12 cellular contexts compared by ENCODE assay signal in the genomic region with DNA sequence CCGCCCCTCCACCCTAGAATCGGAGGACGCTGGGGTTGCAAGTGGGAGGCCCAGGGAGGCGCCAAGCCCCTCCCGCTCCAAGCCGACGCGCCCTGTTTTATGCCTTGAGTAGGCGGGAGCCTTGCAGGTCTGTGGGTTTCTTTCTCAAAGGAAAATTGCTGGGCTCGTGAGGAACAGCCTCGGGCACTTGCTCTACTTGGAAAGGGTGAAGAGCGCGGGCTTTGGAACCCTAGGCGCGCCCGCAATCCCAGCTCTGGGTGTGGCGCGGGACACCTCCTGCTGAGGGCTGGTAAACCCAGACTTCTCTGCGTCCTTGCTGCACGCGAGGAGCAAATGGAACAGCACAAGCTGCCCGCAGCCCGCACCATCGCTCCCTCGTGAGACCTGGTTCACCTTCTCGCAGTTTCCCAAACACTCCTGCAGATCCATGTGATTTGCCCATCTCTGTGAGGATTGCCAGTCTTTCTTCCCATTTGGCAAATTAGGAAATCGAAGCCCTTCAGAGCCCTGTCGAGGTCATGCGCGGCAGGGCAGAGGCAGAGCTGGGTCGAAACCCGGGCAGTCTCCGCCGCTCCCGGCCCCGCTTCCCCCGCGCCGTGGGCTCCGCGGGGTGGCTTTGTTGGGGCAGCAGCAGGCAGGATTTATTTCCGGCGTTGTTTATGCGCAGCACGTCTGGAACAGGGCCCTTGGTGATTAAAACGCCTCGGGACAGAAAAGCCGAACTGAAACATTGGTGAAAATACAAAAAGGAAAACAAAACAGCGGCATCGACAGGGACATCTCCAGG.
DNase-seq lines count a peak whose midpoint lies in the region; ATAC-seq and TF ChIP-seq lines count a peak whose summit lies in the region.
"Had no signal": no experiment of that assay in that cellular context is flagged by ENCODE, and none has a peak within 500 bp of the region (broad histone marks: within the 10 kb centered on the region; RNA-seq: fewer than 3 reads in every experiment).

No MANE protein-coding gene starts in this region.

- CTCF ChIA-PET in WTC11 (lab: Charles Lee) = interaction anchor here (1.2 to 5.0 kb wide), 4 partner anchors 24 to 102 kb away, joined by 3 to 45 read pairs (median 7); a partner anchor contains a TSS

- in situ Hi-C loops in KBM-7 (cut with MboI; ENCODE audit: low pct_unique_long_range_greater_than_20kb, low sequenced_read_pairs) = no loop called here

- peaks cover 62% of the 10 kb centered on the region for H3K27me3 Mint-ChIP-seq in activated T-cell treated with anti-CD3 and anti-CD28 coated beads, Interleukin-2, amount 50 U/mL, for 72 hours (ENCODE audit: low read depth)
- H3K27me3 Mint-ChIP-seq in WTC11 (ENCODE audit: low read depth) = peaks cover 29% of the 10 kb centered on the region

- H3K4me3 ChIP-seq in iPS-11a (ENCODE audit: low read depth, low read length) = peak overlapping the region; percentile 24
- H3K4me3 ChIP-seq: pancreas had no signal

- no peak for TF ChIP-seq CTCF in WTC11 (IDR thresholded peaks at IDR 0.05)

- POLR2A ChIA-PET in WTC11 (lab: Charles Lee) = no interaction called here

- peaks cover under 1 to 1% of the 10 kb centered on the region in 2 donors for H3K36me3 Mint-ChIP-seq in activated T-cell treated with anti-CD3 and anti-CD28 coated beads, Interleukin-2, amount 50 U/mL, for 72 hours (ENCODE audit: insufficient read depth in 2 of 2)
- peaks cover 1% of the 10 kb centered on the region for H3K36me3 Mint-ChIP-seq in WTC11
- H3K36me3 Mint-ChIP-seq: activated naive CD4-positive, alpha-beta T cell treated with anti-CD3 and anti-CD28 coated beads, Interleukin-2, amount 10 ng/mL, durations not matched to agents 7 days and 5 days had no signal

- H3K4me1 Mint-ChIP-seq in activated T-cell treated with anti-CD3 and anti-CD28 coated beads, Interleukin-2, amount 50 U/mL, for 72 hours (ENCODE audit: low read depth) = no peaks in the 10 kb centered on the region
- peaks cover 15% of the 10 kb centered on the region for H3K4me1 Mint-ChIP-seq in WTC11
- H3K4me1 Mint-ChIP-seq: activated naive CD4-positive, alpha-beta T cell treated with anti-CD3 and anti-CD28 coated beads, Interleukin-2, amount 10 ng/mL, durations not matched to agents 7 days and 5 days had no signal

- no peak for DNase-seq in activated T-cell treated with anti-CD3 and anti-CD28 coated beads, Interleukin-2, amount 50 U/mL, for 72 hours
- no peak for DNase-seq in activated T-cell treated with anti-CD3 and anti-CD28 coated beads, Interleukin-2, amount 50 U/mL, for 48 hours
- DNase-seq in WTC11 (ENCODE audit: low spot score) = peak; percentile 45
- no peak for DNase-seq in KBM-7
- DNase-seq in OCI-M1 (lab: John Stamatoyannopoulos, UW) = no peak
- no peak for DNase-seq in putamen (ENCODE audit: low spot score)
- DNase-seq: ACHN; activated naive CD4-positive, alpha-beta T cell treated with anti-CD3 and anti-CD28 coated beads, Interleukin-2, amount 10 ng/mL, durations not matched to agents 7 days and 5 days; heart right ventricle; pancreas had no signal

- H3K9me3 Mint-ChIP-seq in activated T-cell treated with anti-CD3 and anti-CD28 coated beads, Interleukin-2, amount 50 U/mL, for 72 hours = peaks cover 0 to 2% of the 10 kb centered on the region in 2 donors
- H3K9me3 Mint-ChIP-seq in WTC11 = peaks cover 7% of the 10 kb centered on the region

- ATAC-seq in activated T-cell treated with anti-CD3 and anti-CD28 coated beads, Interleukin-2, amount 50 U/mL, for 72 hours (replicated peaks in 1 of 2) = no peak
- peak; percentile 58 for ATAC-seq in WTC11
- ATAC-seq in GM19455 (IDR thresholded peaks at IDR 0.05; ENCODE audit: unreplicated experiment) = no peak
- ATAC-seq: pancreas had no signal

- peak overlapping the region; percentile 26 to 34 for H3K4me3 Mint-ChIP-seq in activated T-cell treated with anti-CD3 and anti-CD28 coated beads, Interleukin-2, amount 50 U/mL, for 72 hours
- H3K4me3 Mint-ChIP-seq in WTC11 = peak overlapping the region; percentile 60
- H3K4me3 Mint-ChIP-seq: activated naive CD4-positive, alpha-beta T cell treated with anti-CD3 and anti-CD28 coated beads, Interleukin-2, amount 10 ng/mL, durations not matched to agents 7 days and 5 days had no signal

- no peak overlapping the region for H3K27ac Mint-ChIP-seq in activated T-cell treated with anti-CD3 and anti-CD28 coated beads, Interleukin-2, amount 50 U/mL, for 72 hours
- no peak overlapping the region for H3K27ac Mint-ChIP-seq in WTC11
- H3K27ac Mint-ChIP-seq: activated naive CD4-positive, alpha-beta T cell treated with anti-CD3 and anti-CD28 coated beads, Interleukin-2, amount 10 ng/mL, durations not matched to agents 7 days and 5 days had no signal

TF ChIP-seq in WTC11, 78 proteins besides CTCF, POLR2A, EP300 and RAD21 (continues in another document):
- TF ChIP-seq IRF2 (CRISPR knock-in tag; IDR thresholded peaks at IDR 0.05; ENCODE audit: borderline replicate concordance, low read depth) (no peak), GABPB1 (CRISPR knock-in tag; IDR thresholded peaks at IDR 0.05) (no peak), ZNF671 (CRISPR knock-in tag; IDR thresholded peaks at IDR 0.05) (no peak)
- TF ChIP-seq, protein P1, sequence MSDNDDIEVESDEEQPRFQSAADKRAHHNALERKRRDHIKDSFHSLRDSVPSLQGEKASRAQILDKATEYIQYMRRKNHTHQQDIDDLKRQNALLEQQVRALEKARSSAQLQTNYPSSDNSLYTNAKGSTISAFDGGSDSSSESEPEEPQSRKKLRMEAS (CRISPR knock-in tag; IDR thresholded peaks at IDR 0.05) = peak; percentile 67
- TF ChIP-seq, protein P2, sequence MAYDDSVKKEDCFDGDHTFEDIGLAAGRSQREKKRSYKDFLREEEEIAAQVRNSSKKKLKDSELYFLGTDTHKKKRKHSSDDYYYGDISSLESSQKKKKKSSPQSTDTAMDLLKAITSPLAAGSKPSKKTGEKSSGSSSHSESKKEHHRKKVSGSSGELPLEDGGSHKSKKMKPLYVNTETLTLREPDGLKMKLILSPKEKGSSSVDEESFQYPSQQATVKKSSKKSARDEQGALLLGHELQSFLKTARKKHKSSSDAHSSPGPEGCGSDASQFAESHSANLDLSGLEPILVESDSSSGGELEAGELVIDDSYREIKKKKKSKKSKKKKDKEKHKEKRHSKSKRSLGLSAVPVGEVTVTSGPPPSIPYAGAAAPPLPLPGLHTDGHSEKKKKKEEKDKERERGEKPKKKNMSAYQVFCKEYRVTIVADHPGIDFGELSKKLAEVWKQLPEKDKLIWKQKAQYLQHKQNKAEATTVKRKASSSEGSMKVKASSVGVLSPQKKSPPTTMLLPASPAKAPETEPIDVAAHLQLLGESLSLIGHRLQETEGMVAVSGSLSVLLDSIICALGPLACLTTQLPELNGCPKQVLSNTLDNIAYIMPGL (CRISPR knock-in tag; IDR thresholded peaks at IDR 0.05) = no peak
- TF ChIP-seq, protein P3, sequence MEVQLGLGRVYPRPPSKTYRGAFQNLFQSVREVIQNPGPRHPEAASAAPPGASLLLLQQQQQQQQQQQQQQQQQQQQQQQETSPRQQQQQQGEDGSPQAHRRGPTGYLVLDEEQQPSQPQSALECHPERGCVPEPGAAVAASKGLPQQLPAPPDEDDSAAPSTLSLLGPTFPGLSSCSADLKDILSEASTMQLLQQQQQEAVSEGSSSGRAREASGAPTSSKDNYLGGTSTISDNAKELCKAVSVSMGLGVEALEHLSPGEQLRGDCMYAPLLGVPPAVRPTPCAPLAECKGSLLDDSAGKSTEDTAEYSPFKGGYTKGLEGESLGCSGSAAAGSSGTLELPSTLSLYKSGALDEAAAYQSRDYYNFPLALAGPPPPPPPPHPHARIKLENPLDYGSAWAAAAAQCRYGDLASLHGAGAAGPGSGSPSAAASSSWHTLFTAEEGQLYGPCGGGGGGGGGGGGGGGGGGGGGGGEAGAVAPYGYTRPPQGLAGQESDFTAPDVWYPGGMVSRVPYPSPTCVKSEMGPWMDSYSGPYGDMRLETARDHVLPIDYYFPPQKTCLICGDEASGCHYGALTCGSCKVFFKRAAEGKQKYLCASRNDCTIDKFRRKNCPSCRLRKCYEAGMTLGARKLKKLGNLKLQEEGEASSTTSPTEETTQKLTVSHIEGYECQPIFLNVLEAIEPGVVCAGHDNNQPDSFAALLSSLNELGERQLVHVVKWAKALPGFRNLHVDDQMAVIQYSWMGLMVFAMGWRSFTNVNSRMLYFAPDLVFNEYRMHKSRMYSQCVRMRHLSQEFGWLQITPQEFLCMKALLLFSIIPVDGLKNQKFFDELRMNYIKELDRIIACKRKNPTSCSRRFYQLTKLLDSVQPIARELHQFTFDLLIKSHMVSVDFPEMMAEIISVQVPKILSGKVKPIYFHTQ (CRISPR knock-in tag; IDR thresholded peaks at IDR 0.05) = no peak
- TF ChIP-seq, protein P4, sequence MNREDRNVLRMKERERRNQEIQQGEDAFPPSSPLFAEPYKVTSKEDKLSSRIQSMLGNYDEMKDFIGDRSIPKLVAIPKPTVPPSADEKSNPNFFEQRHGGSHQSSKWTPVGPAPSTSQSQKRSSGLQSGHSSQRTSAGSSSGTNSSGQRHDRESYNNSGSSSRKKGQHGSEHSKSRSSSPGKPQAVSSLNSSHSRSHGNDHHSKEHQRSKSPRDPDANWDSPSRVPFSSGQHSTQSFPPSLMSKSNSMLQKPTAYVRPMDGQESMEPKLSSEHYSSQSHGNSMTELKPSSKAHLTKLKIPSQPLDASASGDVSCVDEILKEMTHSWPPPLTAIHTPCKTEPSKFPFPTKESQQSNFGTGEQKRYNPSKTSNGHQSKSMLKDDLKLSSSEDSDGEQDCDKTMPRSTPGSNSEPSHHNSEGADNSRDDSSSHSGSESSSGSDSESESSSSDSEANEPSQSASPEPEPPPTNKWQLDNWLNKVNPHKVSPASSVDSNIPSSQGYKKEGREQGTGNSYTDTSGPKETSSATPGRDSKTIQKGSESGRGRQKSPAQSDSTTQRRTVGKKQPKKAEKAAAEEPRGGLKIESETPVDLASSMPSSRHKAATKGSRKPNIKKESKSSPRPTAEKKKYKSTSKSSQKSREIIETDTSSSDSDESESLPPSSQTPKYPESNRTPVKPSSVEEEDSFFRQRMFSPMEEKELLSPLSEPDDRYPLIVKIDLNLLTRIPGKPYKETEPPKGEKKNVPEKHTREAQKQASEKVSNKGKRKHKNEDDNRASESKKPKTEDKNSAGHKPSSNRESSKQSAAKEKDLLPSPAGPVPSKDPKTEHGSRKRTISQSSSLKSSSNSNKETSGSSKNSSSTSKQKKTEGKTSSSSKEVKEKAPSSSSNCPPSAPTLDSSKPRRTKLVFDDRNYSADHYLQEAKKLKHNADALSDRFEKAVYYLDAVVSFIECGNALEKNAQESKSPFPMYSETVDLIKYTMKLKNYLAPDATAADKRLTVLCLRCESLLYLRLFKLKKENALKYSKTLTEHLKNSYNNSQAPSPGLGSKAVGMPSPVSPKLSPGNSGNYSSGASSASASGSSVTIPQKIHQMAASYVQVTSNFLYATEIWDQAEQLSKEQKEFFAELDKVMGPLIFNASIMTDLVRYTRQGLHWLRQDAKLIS (CRISPR knock-in tag; IDR thresholded peaks at IDR 0.05; ENCODE audit: borderline replicate concordance) = no peak
